ENCODE assay signal across 8 cellular contexts in the genomic region with DNA sequence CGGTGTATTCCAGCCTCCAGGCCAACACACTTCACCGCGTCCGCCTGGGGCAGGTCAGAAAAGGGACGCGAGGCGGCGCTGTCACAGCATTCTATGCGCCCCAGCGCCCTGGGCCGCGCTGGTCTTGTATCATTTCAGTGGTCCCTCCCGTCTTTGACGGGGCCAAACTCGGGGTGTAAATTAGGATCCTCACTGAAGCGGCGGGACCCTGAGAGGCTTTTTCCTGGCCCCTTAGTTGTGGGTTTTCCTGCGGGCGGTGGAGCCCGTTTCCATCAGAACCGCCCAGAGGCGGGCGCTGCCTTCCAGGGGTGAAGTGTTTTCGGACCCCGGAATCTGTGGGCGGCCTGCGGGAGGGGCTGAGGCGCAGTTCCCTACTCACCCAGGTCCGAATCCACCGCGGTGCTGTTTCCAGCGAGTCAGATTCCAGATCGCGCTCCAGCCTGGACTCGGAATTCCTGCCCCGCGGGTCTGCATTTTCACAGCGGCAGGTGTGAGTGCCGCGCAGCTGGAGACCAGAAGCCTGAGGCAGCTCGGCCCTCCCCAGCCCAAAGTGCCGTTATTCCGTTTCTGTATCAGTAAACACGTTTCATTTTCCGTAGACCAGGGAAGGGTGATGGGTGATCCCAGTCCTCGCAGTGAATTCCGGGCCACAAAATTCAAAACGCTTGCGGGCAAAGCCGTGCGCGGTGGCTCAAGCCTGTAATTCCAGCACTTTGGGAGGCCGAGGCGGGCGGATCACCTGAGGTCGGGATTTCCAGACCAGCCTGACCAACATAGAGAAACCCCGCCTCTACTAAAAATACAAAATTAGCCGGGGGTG.
DNase-seq lines count a peak whose midpoint lies in the region; ATAC-seq and TF ChIP-seq lines count a peak whose summit lies in the region.

No MANE protein-coding gene starts in this region.

- peaks cover 4% of the 10 kb centered on the region for H3K4me1 ChIP-seq in mucosa of stomach (ENCODE audit: control insufficient read depth, insufficient read depth, low read length)

- no peak for TF ChIP-seq POLR2A in erythroblast (IDR thresholded peaks at IDR 0.05; ENCODE audit: low read length)

- peaks cover 41% of the 10 kb centered on the region for H3K27me3 ChIP-seq in mucosa of stomach (ENCODE audit: control insufficient read depth, insufficient read depth, low read length)

- H3K9me3 ChIP-seq in mucosa of stomach (ENCODE audit: control insufficient read depth, low read length): no peaks in the 10 kb centered on the region

- peak; percentile 70 for DNase-seq in NK-92 treated with Interleukin-12 subunit alpha and Interleukin-12 subunit beta, amount 100 ng/mL, for 24 hours (lab: John Stamatoyannopoulos, UW)
- DNase-seq in NK-92 (lab: John Stamatoyannopoulos, UW; ENCODE audit: unreplicated experiment) (no peak), OCI-M1 (lab: John Stamatoyannopoulos, UW) (peak; percentile 95), activated T-cell treated with anti-CD3 and anti-CD28 coated beads for 48 hours (ENCODE audit: low read depth) (peak; percentile 78), erythroblast (lab: John Stamatoyannopoulos, UW) (peak; percentile 85 to 90)
- DNase-seq in stimulated activated CD8-positive, alpha-beta memory T cell treated with anti-CD3 and anti-CD28 coated beads, Interleukin-4, amount 100 ng/mL, for 48 hours: peak; percentile 89

- ATAC-seq in HG03521 (IDR thresholded peaks at IDR 0.05; ENCODE audit: unreplicated experiment): peak; percentile 52

- H3K9ac ChIP-seq in mucosa of stomach (ENCODE audit: low read length): peak overlapping the region; percentile 69

- H3K36me3 ChIP-seq in mucosa of stomach (ENCODE audit: control insufficient read depth, insufficient read depth, low read length): no peaks in the 10 kb centered on the region

- H3K4me3 ChIP-seq in mucosa of stomach (ENCODE audit: low read length): peak overlapping the region; percentile 56
